In genomic region chr1:109640285-109640865, GRCh38 we compare ENCODE assay signal across 9 cellular contexts. TPM values are rescaled to one million over a fixed set of nuclear protein-coding genes. Genes with fewer than 3 reads are reported as not detected.
A peak's percentile ranks its signal among the peaks of the same experiment; 100 is the strongest.
DNase-seq lines count a peak whose midpoint lies in the region; ATAC-seq and TF ChIP-seq lines count a peak whose summit lies in the region.
"Had no signal": no experiment of that assay in that cellular context is flagged by ENCODE, and none has a peak within 500 bp of the region (broad histone marks: within the 10 kb centered on the region; RNA-seq: fewer than 3 reads in every experiment).

No MANE protein-coding gene starts in this region.

- no peaks in the 10 kb centered on the region for H3K9me3 ChIP-seq in naive thymus-derived CD4-positive, alpha-beta T cell (ENCODE audit: control insufficient read depth in 2 of 3, low read length in 3 of 3)
- H3K9me3 ChIP-seq: BLaER1 had no signal

- H3K27ac ChIP-seq in naive thymus-derived CD4-positive, alpha-beta T cell (ENCODE audit: low read depth, low read length): no peak overlapping the region
- H3K27ac ChIP-seq: BLaER1 had no signal

- DNase-seq in DMS79 treated with DMSO at 0.1 percent for 48 hours (lab: John Stamatoyannopoulos, UW) (peak; percentile 26), DMS79 (lab: John Stamatoyannopoulos, UW) (no peak), endothelial cell (ENCODE audit: low spot score) (peak; percentile 94)
- peak; percentile 69 for DNase-seq in NK-92 treated with Interleukin-12 subunit alpha and Interleukin-12 subunit beta, amount 100 ng/mL, for 24 hours (lab: John Stamatoyannopoulos, UW)
- DNase-seq in activated CD8-positive, alpha-beta memory T cell treated with anti-CD3 and anti-CD28 coated beads for 4 hours (ENCODE audit: low read depth in 2 of 2): peak; percentile 75 to 85
- DNase-seq in naive thymus-derived CD4-positive, alpha-beta T cell: peak; percentile 73 to 92 (median 81)
- peak; percentile 95 to 98 for DNase-seq in stimulated activated effector memory CD8-positive, alpha-beta T cell treated with anti-CD3 and anti-CD28 coated beads, Interleukin-12 subunit alpha, Interleukin-12 subunit beta, amount 100 ng/mL, for 72 hours (ENCODE audit: low spot score in 2 of 2)

- H3K4me3 ChIP-seq in naive thymus-derived CD4-positive, alpha-beta T cell (ENCODE audit: low read length): no peak overlapping the region
- H3K4me3 ChIP-seq: BLaER1 had no signal

- H3K27me3 ChIP-seq in naive thymus-derived CD4-positive, alpha-beta T cell (ENCODE audit: control insufficient read depth in 2 of 2, insufficient read depth in 2 of 2, low read length in 2 of 2): no peaks in the 10 kb centered on the region
- H3K27me3 ChIP-seq: BLaER1 had no signal

- POLR2A ChIA-PET in naive thymus-derived CD4-positive, alpha-beta T cell (lab: Charles Lee): interaction anchor here (0.6 to 2.1 kb wide), 9 partner anchors 92 to 344 kb away, joined by 3 to 11 read pairs (median 3); partner anchors contain the start of genes AHCYL1 and GNAI3

- peaks cover 6 to 7% of the 10 kb centered on the region in 2 donors for H3K4me1 ChIP-seq in naive thymus-derived CD4-positive, alpha-beta T cell (ENCODE audit: control insufficient read depth in 2 of 2, insufficient read depth in 2 of 2, low read length in 2 of 2)

- H3K9me3 Mint-ChIP-seq in endothelial cell (ENCODE audit: unreplicated experiment): no peaks in the 10 kb centered on the region
- H3K9me3 Mint-ChIP-seq in naive thymus-derived CD4-positive, alpha-beta T cell: peaks cover 0 to 3% (median 0%) of the 10 kb centered on the region in 11 donors
- no peaks in the 10 kb centered on the region for H3K9me3 Mint-ChIP-seq in stimulated activated effector memory CD8-positive, alpha-beta T cell treated with anti-CD3 and anti-CD28 coated beads, Interleukin-12 subunit alpha, Interleukin-12 subunit beta, amount 100 ng/mL, for 72 hours

- peak; percentile 96 for TF ChIP-seq CTCF in endothelial cell (IDR thresholded peaks at IDR 0.05; ENCODE audit: unreplicated experiment)

- H3K27ac Mint-ChIP-seq in endothelial cell (ENCODE audit: unreplicated experiment): no peak overlapping the region
- peak overlapping the region in 2 of 9 donors; percentile 28 to 59 for H3K27ac Mint-ChIP-seq in naive thymus-derived CD4-positive, alpha-beta T cell
- peak overlapping the region; percentile 64 for H3K27ac Mint-ChIP-seq in stimulated activated effector memory CD8-positive, alpha-beta T cell treated with anti-CD3 and anti-CD28 coated beads, Interleukin-12 subunit alpha, Interleukin-12 subunit beta, amount 100 ng/mL, for 72 hours

- H3K36me3 Mint-ChIP-seq in endothelial cell (ENCODE audit: low read depth, unreplicated experiment): no peaks in the 10 kb centered on the region
- H3K36me3 Mint-ChIP-seq in naive thymus-derived CD4-positive, alpha-beta T cell: no peaks in the 10 kb centered on the region
- H3K36me3 Mint-ChIP-seq in stimulated activated effector memory CD8-positive, alpha-beta T cell treated with anti-CD3 and anti-CD28 coated beads, Interleukin-12 subunit alpha, Interleukin-12 subunit beta, amount 100 ng/mL, for 72 hours: peaks cover 5% of the 10 kb centered on the region

- peak; percentile 65 for ATAC-seq in HG03196 (IDR thresholded peaks at IDR 0.05; ENCODE audit: unreplicated experiment)
- peak; percentile 88 for ATAC-seq in naive thymus-derived CD4-positive, alpha-beta T cell
- peak; percentile 79 for ATAC-seq in stimulated activated effector memory CD8-positive, alpha-beta T cell treated with anti-CD3 and anti-CD28 coated beads, Interleukin-12 subunit alpha, Interleukin-12 subunit beta, amount 100 ng/mL, for 72 hours

- H3K4me3 Mint-ChIP-seq in endothelial cell (ENCODE audit: unreplicated experiment): no peak overlapping the region
- peak overlapping the region in 1 of 10 donors; percentile 8 for H3K4me3 Mint-ChIP-seq in naive thymus-derived CD4-positive, alpha-beta T cell
- no peak overlapping the region for H3K4me3 Mint-ChIP-seq in stimulated activated effector memory CD8-positive, alpha-beta T cell treated with anti-CD3 and anti-CD28 coated beads, Interleukin-12 subunit alpha, Interleukin-12 subunit beta, amount 100 ng/mL, for 72 hours

- peaks cover 3% of the 10 kb centered on the region for H3K4me1 Mint-ChIP-seq in endothelial cell (ENCODE audit: unreplicated experiment)
- peaks cover 4 to 15% (median 5%) of the 10 kb centered on the region in 7 donors for H3K4me1 Mint-ChIP-seq in naive thymus-derived CD4-positive, alpha-beta T cell
- H3K4me1 Mint-ChIP-seq in stimulated activated effector memory CD8-positive, alpha-beta T cell treated with anti-CD3 and anti-CD28 coated beads, Interleukin-12 subunit alpha, Interleukin-12 subunit beta, amount 100 ng/mL, for 72 hours: peaks cover 10% of the 10 kb centered on the region

- no peaks in the 10 kb centered on the region for H3K36me3 ChIP-seq in naive thymus-derived CD4-positive, alpha-beta T cell (ENCODE audit: control insufficient read depth in 2 of 3, insufficient read depth in 3 of 3, low read length in 3 of 3)
- H3K36me3 ChIP-seq: BLaER1 had no signal

- CTCF ChIA-PET in naive thymus-derived CD4-positive, alpha-beta T cell (lab: Charles Lee): interaction anchor here (0.6 to 9.2 kb wide), 44 partner anchors 8 to 789 kb away, joined by 3 to 116 read pairs (median 4); partner anchors contain the start of genes AHCYL1, GNAI3, GSTM2 and GSTM4

- intact Hi-C loops in naive thymus-derived CD4-positive, alpha-beta T cell (cut with micrococcal nuclease): loop anchor here (1.0 to 5.0 kb wide), 5 partner anchors 62 to 467 kb away; partner anchors contain the start of gene CSF1 (in 1 of the 2)

- H3K27me3 Mint-ChIP-seq in endothelial cell (ENCODE audit: unreplicated experiment): peaks cover 5% of the 10 kb centered on the region
- peaks cover 0 to 7% (median 0%) of the 10 kb centered on the region in 5 donors for H3K27me3 Mint-ChIP-seq in naive thymus-derived CD4-positive, alpha-beta T cell

RNA-seq across cellular contexts. Expression of gene GSTM4, which starts 15.5 kb away (rescaled TPM):
- total RNA-seq in endothelial cell (ENCODE audit: unreplicated experiment): 7.8 TPM
- total RNA-seq in naive thymus-derived CD4-positive, alpha-beta T cell: 10 to 100 TPM; 14.2 to 28.4 (median 16.1) TPM
- polyA plus RNA-seq in naive thymus-derived CD4-positive, alpha-beta T cell: 10 to 100 TPM in 1 of 2 donors, 1 to 10 TPM in 1; 3.1 to 15.0 TPM

RNA-seq across cellular contexts. Expression of gene AMPD2, which starts 20.7 kb away (rescaled TPM):
- 92.7 TPM for total RNA-seq in endothelial cell (ENCODE audit: unreplicated experiment)
- 100 to 1,000 TPM in 3 of 5 experiments, 10 to 100 TPM in 2; 82.8 to 403 (median 119) TPM for total RNA-seq in naive thymus-derived CD4-positive, alpha-beta T cell
- polyA plus RNA-seq in naive thymus-derived CD4-positive, alpha-beta T cell: 10 to 100 TPM; 26.2 to 51.7 TPM

RNA-seq across cellular contexts. Expression of gene GNAT2, which starts 21.0 kb away (rescaled TPM):
- total RNA-seq in endothelial cell (ENCODE audit: unreplicated experiment): 0.26 TPM
- under 1 TPM in 1 of 5 experiments, not detected in 4; 0.39 TPM for total RNA-seq in naive thymus-derived CD4-positive, alpha-beta T cell
- polyA plus RNA-seq in naive thymus-derived CD4-positive, alpha-beta T cell: not detected

RNA-seq across cellular contexts. Expression of gene GSTM2, which starts 27.5 kb away (rescaled TPM):
- total RNA-seq in endothelial cell (ENCODE audit: unreplicated experiment): 20.4 TPM
- 100 to 1,000 TPM in 3 of 5 experiments, 10 to 100 TPM in 2; 52.2 to 201 (median 109) TPM for total RNA-seq in naive thymus-derived CD4-positive, alpha-beta T cell
- polyA plus RNA-seq in naive thymus-derived CD4-positive, alpha-beta T cell: 10 to 100 TPM; 64.6 to 72.2 TPM

RNA-seq across cellular contexts. Expression of gene GSTM1, which starts 47.2 kb away (rescaled TPM):
- total RNA-seq in endothelial cell (ENCODE audit: unreplicated experiment): not detected
- 10 to 100 TPM in 2 of 5 experiments, not detected in 3; 45.9 to 83.6 TPM for total RNA-seq in naive thymus-derived CD4-positive, alpha-beta T cell
- 10 to 100 TPM in 1 of 2 donors, not detected in 1; 62.4 TPM for polyA plus RNA-seq in naive thymus-derived CD4-positive, alpha-beta T cell
